2 cellular contexts compared by ENCODE assay signal in the genomic region with DNA sequence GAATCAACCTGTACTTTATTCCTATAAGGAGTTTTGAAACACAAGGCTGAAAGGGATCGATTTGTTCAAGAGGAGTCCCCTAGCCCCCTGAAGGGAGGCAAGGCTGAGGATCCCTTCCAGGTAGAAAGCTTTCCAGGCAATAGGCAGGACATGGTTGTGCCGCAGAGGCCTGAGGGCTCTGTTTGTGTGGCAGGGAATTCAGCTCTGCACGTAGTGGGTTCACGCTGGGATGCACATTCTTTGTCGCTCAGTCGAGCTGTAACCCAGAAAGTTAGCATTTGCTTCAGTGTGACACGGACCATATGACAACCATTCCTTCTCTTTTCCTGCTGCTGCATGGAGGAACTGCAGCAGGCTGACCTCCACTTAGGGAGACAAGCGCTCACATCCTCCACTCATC.
TF ChIP-seq lines count a peak whose summit lies in the region.

No MANE protein-coding gene starts in this region.

TF ChIP-seq in GM23338, 12 proteins besides CTCF, POLR2A, EP300 and RAD21 (continues in another document):
- TF ChIP-seq, protein P1, sequence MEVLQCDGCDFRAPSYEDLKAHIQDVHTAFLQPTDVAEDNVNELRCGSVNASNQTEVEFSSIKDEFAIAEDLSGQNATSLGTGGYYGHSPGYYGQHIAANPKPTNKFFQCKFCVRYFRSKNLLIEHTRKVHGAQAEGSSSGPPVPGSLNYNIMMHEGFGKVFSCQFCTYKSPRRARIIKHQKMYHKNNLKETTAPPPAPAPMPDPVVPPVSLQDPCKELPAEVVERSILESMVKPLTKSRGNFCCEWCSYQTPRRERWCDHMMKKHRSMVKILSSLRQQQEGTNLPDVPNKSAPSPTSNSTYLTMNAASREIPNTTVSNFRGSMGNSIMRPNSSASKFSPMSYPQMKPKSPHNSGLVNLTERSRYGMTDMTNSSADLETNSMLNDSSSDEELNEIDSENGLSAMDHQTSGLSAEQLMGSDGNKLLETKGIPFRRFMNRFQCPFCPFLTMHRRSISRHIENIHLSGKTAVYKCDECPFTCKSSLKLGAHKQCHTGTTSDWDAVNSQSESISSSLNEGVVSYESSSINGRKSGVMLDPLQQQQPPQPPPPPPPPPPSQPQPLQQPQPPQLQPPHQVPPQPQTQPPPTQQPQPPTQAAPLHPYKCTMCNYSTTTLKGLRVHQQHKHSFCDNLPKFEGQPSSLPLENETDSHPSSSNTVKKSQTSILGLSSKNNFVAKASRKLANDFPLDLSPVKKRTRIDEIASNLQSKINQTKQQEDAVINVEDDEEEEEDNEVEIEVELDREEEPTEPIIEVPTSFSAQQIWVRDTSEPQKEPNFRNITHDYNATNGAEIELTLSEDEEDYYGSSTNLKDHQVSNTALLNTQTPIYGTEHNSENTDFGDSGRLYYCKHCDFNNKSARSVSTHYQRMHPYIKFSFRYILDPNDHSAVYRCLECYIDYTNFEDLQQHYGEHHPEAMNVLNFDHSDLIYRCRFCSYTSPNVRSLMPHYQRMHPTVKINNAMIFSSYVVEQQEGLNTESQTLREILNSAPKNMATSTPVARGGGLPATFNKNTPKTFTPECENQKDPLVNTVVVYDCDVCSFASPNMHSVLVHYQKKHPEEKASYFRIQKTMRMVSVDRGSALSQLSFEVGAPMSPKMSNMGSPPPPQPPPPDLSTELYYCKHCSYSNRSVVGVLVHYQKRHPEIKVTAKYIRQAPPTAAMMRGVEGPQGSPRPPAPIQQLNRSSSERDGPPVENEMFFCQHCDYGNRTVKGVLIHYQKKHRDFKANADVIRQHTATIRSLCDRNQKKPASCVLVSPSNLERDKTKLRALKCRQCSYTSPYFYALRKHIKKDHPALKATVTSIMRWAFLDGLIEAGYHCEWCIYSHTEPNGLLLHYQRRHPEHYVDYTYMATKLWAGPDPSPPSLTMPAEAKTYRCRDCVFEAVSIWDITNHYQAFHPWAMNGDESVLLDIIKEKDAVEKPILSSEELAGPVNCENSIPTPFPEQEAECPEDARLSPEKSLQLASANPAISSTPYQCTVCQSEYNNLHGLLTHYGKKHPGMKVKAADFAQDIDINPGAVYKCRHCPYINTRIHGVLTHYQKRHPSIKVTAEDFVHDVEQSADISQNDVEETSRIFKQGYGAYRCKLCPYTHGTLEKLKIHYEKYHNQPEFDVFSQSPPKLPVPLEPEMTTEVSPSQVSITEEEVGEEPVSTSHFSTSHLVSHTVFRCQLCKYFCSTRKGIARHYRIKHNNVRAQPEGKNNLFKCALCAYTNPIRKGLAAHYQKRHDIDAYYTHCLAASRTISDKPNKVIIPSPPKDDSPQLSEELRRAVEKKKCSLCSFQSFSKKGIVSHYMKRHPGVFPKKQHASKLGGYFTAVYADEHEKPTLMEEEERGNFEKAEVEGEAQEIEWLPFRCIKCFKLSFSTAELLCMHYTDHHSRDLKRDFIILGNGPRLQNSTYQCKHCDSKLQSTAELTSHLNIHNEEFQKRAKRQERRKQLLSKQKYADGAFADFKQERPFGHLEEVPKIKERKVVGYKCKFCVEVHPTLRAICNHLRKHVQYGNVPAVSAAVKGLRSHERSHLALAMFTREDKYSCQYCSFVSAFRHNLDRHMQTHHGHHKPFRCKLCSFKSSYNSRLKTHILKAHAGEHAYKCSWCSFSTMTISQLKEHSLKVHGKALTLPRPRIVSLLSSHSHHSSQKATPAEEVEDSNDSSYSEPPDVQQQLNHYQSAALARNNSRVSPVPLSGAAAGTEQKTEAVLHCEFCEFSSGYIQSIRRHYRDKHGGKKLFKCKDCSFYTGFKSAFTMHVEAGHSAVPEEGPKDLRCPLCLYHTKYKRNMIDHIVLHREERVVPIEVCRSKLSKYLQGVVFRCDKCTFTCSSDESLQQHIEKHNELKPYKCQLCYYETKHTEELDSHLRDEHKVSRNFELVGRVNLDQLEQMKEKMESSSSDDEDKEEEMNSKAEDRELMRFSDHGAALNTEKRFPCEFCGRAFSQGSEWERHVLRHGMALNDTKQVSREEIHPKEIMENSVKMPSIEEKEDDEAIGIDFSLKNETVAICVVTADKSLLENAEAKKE (CRISPR knock-in tag; IDR thresholded peaks at IDR 0.05) = no peak
- no peak for TF ChIP-seq STAT1 (IDR thresholded peaks at IDR 0.05; ENCODE audit: unreplicated experiment)
- TF ChIP-seq, protein P2, sequence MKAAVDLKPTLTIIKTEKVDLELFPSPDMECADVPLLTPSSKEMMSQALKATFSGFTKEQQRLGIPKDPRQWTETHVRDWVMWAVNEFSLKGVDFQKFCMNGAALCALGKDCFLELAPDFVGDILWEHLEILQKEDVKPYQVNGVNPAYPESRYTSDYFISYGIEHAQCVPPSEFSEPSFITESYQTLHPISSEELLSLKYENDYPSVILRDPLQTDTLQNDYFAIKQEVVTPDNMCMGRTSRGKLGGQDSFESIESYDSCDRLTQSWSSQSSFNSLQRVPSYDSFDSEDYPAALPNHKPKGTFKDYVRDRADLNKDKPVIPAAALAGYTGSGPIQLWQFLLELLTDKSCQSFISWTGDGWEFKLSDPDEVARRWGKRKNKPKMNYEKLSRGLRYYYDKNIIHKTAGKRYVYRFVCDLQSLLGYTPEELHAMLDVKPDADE (IDR thresholded peaks at IDR 0.05) = no peak
- no peak for TF ChIP-seq ZNF114 (CRISPR knock-in tag; IDR thresholded peaks at IDR 0.05)
- TF ChIP-seq, protein P3, sequence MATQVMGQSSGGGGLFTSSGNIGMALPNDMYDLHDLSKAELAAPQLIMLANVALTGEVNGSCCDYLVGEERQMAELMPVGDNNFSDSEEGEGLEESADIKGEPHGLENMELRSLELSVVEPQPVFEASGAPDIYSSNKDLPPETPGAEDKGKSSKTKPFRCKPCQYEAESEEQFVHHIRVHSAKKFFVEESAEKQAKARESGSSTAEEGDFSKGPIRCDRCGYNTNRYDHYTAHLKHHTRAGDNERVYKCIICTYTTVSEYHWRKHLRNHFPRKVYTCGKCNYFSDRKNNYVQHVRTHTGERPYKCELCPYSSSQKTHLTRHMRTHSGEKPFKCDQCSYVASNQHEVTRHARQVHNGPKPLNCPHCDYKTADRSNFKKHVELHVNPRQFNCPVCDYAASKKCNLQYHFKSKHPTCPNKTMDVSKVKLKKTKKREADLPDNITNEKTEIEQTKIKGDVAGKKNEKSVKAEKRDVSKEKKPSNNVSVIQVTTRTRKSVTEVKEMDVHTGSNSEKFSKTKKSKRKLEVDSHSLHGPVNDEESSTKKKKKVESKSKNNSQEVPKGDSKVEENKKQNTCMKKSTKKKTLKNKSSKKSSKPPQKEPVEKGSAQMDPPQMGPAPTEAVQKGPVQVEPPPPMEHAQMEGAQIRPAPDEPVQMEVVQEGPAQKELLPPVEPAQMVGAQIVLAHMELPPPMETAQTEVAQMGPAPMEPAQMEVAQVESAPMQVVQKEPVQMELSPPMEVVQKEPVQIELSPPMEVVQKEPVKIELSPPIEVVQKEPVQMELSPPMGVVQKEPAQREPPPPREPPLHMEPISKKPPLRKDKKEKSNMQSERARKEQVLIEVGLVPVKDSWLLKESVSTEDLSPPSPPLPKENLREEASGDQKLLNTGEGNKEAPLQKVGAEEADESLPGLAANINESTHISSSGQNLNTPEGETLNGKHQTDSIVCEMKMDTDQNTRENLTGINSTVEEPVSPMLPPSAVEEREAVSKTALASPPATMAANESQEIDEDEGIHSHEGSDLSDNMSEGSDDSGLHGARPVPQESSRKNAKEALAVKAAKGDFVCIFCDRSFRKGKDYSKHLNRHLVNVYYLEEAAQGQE (IDR thresholded peaks at IDR 0.05; ENCODE audit: unreplicated experiment) = no peak
- TF ChIP-seq CREB1 (CRISPR knock-in tag; IDR thresholded peaks at IDR 0.05; ENCODE audit: low read depth) = no peak
- TF ChIP-seq NANOG (IDR thresholded peaks at IDR 0.05; ENCODE audit: borderline replicate concordance) = no peak
- TF ChIP-seq POLR2AphosphoS5 (IDR thresholded peaks at IDR 0.05; ENCODE audit: low read depth) = no peak
- TF ChIP-seq EZH2 (IDR thresholded peaks at IDR 0.05; ENCODE audit: low read depth, unreplicated experiment) = no peak
- TF ChIP-seq JUNB (IDR thresholded peaks at IDR 0.05; ENCODE audit: unreplicated experiment) = no peak

TF ChIP-seq in WTC11, 78 proteins besides CTCF, POLR2A, EP300 and RAD21 (continued from another document and continues in another):
- TF ChIP-seq, protein P4, sequence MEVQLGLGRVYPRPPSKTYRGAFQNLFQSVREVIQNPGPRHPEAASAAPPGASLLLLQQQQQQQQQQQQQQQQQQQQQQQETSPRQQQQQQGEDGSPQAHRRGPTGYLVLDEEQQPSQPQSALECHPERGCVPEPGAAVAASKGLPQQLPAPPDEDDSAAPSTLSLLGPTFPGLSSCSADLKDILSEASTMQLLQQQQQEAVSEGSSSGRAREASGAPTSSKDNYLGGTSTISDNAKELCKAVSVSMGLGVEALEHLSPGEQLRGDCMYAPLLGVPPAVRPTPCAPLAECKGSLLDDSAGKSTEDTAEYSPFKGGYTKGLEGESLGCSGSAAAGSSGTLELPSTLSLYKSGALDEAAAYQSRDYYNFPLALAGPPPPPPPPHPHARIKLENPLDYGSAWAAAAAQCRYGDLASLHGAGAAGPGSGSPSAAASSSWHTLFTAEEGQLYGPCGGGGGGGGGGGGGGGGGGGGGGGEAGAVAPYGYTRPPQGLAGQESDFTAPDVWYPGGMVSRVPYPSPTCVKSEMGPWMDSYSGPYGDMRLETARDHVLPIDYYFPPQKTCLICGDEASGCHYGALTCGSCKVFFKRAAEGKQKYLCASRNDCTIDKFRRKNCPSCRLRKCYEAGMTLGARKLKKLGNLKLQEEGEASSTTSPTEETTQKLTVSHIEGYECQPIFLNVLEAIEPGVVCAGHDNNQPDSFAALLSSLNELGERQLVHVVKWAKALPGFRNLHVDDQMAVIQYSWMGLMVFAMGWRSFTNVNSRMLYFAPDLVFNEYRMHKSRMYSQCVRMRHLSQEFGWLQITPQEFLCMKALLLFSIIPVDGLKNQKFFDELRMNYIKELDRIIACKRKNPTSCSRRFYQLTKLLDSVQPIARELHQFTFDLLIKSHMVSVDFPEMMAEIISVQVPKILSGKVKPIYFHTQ (CRISPR knock-in tag; IDR thresholded peaks at IDR 0.05) = no peak
- TF ChIP-seq, protein P5, sequence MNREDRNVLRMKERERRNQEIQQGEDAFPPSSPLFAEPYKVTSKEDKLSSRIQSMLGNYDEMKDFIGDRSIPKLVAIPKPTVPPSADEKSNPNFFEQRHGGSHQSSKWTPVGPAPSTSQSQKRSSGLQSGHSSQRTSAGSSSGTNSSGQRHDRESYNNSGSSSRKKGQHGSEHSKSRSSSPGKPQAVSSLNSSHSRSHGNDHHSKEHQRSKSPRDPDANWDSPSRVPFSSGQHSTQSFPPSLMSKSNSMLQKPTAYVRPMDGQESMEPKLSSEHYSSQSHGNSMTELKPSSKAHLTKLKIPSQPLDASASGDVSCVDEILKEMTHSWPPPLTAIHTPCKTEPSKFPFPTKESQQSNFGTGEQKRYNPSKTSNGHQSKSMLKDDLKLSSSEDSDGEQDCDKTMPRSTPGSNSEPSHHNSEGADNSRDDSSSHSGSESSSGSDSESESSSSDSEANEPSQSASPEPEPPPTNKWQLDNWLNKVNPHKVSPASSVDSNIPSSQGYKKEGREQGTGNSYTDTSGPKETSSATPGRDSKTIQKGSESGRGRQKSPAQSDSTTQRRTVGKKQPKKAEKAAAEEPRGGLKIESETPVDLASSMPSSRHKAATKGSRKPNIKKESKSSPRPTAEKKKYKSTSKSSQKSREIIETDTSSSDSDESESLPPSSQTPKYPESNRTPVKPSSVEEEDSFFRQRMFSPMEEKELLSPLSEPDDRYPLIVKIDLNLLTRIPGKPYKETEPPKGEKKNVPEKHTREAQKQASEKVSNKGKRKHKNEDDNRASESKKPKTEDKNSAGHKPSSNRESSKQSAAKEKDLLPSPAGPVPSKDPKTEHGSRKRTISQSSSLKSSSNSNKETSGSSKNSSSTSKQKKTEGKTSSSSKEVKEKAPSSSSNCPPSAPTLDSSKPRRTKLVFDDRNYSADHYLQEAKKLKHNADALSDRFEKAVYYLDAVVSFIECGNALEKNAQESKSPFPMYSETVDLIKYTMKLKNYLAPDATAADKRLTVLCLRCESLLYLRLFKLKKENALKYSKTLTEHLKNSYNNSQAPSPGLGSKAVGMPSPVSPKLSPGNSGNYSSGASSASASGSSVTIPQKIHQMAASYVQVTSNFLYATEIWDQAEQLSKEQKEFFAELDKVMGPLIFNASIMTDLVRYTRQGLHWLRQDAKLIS (CRISPR knock-in tag; IDR thresholded peaks at IDR 0.05; ENCODE audit: borderline replicate concordance) = no peak
- TF ChIP-seq, protein P6, sequence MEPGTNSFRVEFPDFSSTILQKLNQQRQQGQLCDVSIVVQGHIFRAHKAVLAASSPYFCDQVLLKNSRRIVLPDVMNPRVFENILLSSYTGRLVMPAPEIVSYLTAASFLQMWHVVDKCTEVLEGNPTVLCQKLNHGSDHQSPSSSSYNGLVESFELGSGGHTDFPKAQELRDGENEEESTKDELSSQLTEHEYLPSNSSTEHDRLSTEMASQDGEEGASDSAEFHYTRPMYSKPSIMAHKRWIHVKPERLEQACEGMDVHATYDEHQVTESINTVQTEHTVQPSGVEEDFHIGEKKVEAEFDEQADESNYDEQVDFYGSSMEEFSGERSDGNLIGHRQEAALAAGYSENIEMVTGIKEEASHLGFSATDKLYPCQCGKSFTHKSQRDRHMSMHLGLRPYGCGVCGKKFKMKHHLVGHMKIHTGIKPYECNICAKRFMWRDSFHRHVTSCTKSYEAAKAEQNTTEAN (CRISPR knock-in tag; IDR thresholded peaks at IDR 0.05) = no peak
- no peak for TF ChIP-seq NFYB (CRISPR knock-in tag; conservative IDR thresholded peaks at IDR 0.05; ENCODE audit: low read depth)
- TF ChIP-seq, protein P7, sequence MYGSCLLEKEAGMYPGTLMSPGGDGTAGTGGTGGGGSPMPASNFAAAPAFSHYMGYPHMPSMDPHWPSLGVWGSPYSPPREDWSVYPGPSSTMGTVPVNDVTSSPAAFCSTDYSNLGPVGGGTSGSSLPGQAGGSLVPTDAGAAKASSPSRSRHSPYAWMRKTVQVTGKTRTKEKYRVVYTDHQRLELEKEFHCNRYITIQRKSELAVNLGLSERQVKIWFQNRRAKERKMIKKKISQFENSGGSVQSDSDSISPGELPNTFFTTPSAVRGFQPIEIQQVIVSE (CRISPR knock-in tag; IDR thresholded peaks at IDR 0.05; ENCODE audit: borderline replicate concordance) = no peak
- TF ChIP-seq, protein P8, sequence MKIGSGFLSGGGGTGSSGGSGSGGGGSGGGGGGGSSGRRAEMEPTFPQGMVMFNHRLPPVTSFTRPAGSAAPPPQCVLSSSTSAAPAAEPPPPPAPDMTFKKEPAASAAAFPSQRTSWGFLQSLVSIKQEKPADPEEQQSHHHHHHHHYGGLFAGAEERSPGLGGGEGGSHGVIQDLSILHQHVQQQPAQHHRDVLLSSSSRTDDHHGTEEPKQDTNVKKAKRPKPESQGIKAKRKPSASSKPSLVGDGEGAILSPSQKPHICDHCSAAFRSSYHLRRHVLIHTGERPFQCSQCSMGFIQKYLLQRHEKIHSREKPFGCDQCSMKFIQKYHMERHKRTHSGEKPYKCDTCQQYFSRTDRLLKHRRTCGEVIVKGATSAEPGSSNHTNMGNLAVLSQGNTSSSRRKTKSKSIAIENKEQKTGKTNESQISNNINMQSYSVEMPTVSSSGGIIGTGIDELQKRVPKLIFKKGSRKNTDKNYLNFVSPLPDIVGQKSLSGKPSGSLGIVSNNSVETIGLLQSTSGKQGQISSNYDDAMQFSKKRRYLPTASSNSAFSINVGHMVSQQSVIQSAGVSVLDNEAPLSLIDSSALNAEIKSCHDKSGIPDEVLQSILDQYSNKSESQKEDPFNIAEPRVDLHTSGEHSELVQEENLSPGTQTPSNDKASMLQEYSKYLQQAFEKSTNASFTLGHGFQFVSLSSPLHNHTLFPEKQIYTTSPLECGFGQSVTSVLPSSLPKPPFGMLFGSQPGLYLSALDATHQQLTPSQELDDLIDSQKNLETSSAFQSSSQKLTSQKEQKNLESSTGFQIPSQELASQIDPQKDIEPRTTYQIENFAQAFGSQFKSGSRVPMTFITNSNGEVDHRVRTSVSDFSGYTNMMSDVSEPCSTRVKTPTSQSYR (CRISPR knock-in tag; IDR thresholded peaks at IDR 0.05) = no peak
- TF ChIP-seq ESRRA (CRISPR knock-in tag; IDR thresholded peaks at IDR 0.05; ENCODE audit: borderline replicate concordance) = no peak
- TF ChIP-seq ZNF317 (CRISPR knock-in tag; IDR thresholded peaks at IDR 0.05; ENCODE audit: borderline replicate concordance, low read depth) = no peak
